12 cellular contexts compared by ENCODE assay signal in the genomic region with DNA sequence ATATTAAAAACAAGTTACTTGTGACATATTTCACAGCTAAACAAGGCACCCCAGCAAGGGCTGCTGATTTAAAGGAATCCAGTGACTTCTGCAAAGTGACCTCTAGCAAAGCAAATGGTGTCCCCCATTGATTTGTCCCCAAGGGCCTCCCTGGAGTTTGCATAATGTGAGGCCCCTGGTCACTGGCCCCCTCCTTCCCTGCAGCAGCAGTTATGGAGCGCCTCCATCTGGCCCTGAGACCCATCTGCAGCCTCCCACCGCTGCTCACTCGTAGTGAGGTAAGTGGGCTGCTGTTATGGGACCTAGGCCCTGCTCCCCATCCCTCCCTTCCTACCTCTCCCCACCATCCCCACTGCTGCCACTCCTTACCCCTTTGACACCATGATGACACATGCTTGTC. TPM values are rescaled to one million over a fixed set of nuclear protein-coding genes. Genes with fewer than 3 reads are reported as not detected.
DNase-seq lines count a peak whose midpoint lies in the region; ATAC-seq and TF ChIP-seq lines count a peak whose summit lies in the region.
"Had no signal": no experiment of that assay in that cellular context is flagged by ENCODE, and none has a peak within 500 bp of the region (broad histone marks: within the 10 kb centered on the region; RNA-seq: fewer than 3 reads in every experiment).

No MANE protein-coding gene starts in this region.

- no peak overlapping the region for H3K14ac ChIP-seq in neuronal stem cell (ENCODE audit: low read length)

- H2BK120ac ChIP-seq in neuronal stem cell (ENCODE audit: low read depth, low read length), result no peak overlapping the region

- CTCF ChIA-PET in SK-N-SH (lab: Yijun Ruan, JAX), result interaction anchor here (0.8 to 5.2 kb wide), 5 partner anchors 39 to 502 kb away, joined by 3 to 74 read pairs (median 3); a partner anchor contains a TSS

- H3K23ac ChIP-seq in neuronal stem cell (ENCODE audit: low read depth, low read length, poor library complexity), result no peak overlapping the region

- H2BK5ac ChIP-seq in neuronal stem cell (ENCODE audit: low read length), result no peak overlapping the region

- no peak overlapping the region for H4K8ac ChIP-seq in neuronal stem cell (ENCODE audit: low read depth, low read length)

- H2AFZ ChIP-seq in SK-N-SH (ENCODE audit: low read depth) (no peak overlapping the region), KMS-11 (ENCODE audit: low read depth) (no peak overlapping the region), neuronal stem cell (ENCODE audit: low read length) (no peak overlapping the region)

- H3K4ac ChIP-seq in neuronal stem cell (ENCODE audit: low read length), result no peak overlapping the region

- H3K27ac Mint-ChIP-seq in central memory CD8-positive, alpha-beta T cell (ENCODE audit: low read depth), result peak overlapping the region; percentile 22
- H3K27ac Mint-ChIP-seq in osteocyte (ENCODE audit: unreplicated experiment), result no peak overlapping the region

- H3K9me3 ChIP-seq in SK-N-SH (no peaks in the 10 kb centered on the region), neuronal stem cell (replicated peaks in 1 of 2; ENCODE audit: control insufficient read depth in 2 of 2, insufficient read depth in 1 of 2, low read depth in 1 of 2, low read length in 2 of 2) (no peaks in the 10 kb centered on the region)
- H3K9me3 ChIP-seq: adrenal gland had no signal

- H2BK12ac ChIP-seq in neuronal stem cell (ENCODE audit: low read length), result no peak overlapping the region

- no peak for TF ChIP-seq EP300 in SK-N-SH (IDR thresholded peaks at IDR 0.05; ENCODE audit: borderline replicate concordance in 1 of 2, low read depth in 1 of 2, low read length in 1 of 2)

- H3K79me2 ChIP-seq in SK-N-SH (ENCODE audit: insufficient read depth) (no peaks in the 10 kb centered on the region), KMS-11 (ENCODE audit: insufficient read depth, low read depth) (no peaks in the 10 kb centered on the region)

- H3K36me3 ChIP-seq in SK-N-SH (replicated peaks in 1 of 2; ENCODE audit: control insufficient read depth in 1 of 2, insufficient read depth in 2 of 2, low read length in 1 of 2), result no peaks in the 10 kb centered on the region
- no peaks in the 10 kb centered on the region for H3K36me3 ChIP-seq in KMS-11 (ENCODE audit: insufficient read depth)
- H3K36me3 ChIP-seq in neuronal stem cell (replicated peaks in 1 of 2; ENCODE audit: control insufficient read depth in 2 of 2, insufficient read depth in 2 of 2, low read length in 2 of 2), result no peaks in the 10 kb centered on the region
- H3K36me3 ChIP-seq: adrenal gland had no signal

- peaks cover 34% of the 10 kb centered on the region for H3K4me1 Mint-ChIP-seq in central memory CD8-positive, alpha-beta T cell
- peaks cover 13% of the 10 kb centered on the region for H3K4me1 Mint-ChIP-seq in osteocyte (ENCODE audit: unreplicated experiment)

- DNase-seq in SK-N-SH (no peak), osteocyte (ENCODE audit: extremely low spot score, unreplicated experiment) (no peak), neuronal stem cell (ENCODE audit: low spot score) (no peak), activated gamma-delta T cell treated with Interleukin-2 at 50 U/mL for 16 hours (no peak), cardiac septum (ENCODE audit: low spot score) (no peak)
- no peak for DNase-seq in central memory CD8-positive, alpha-beta T cell (ENCODE audit: low spot score in 2 of 2)
- DNase-seq: adrenal gland, GDM1, NCI-H187 treated with DMSO at 0.1 percent for 48 hours, T-helper 9 cell had no signal

- H3K4me1 ChIP-seq in SK-N-SH (ENCODE audit: control insufficient read depth in 1 of 2, insufficient read depth in 2 of 2, low read depth in 1 of 2, low read length in 1 of 2), result peaks cover 3 to 16% of the 10 kb centered on the region in 2 experiments; a peak in 1 of 4 replicates
- peaks cover 23% of the 10 kb centered on the region for H3K4me1 ChIP-seq in KMS-11 (ENCODE audit: low read depth, poor library complexity, severe bottlenecking)
- no peaks in the 10 kb centered on the region for H3K4me1 ChIP-seq in neuronal stem cell (ENCODE audit: control insufficient read depth in 2 of 2, insufficient read depth in 1 of 2, low read depth in 1 of 2, low read length in 2 of 2)

- WGBS in SK-N-SH (ENCODE audit: low lambda C conversion rate), result 82% methylated on average over 3 of the region's 3 CpGs
- no CpG with 5 or more reads among the region's 3 CpGs for WGBS in neuronal stem cell (ENCODE audit: extremely low coverage in 2 of 2, insufficient read length in 2 of 2, insufficient replicate concordance in 1 of 2), 2 donors

- peaks cover 25% of the 10 kb centered on the region for H3K36me3 Mint-ChIP-seq in central memory CD8-positive, alpha-beta T cell (ENCODE audit: insufficient read depth)
- no peaks in the 10 kb centered on the region for H3K36me3 Mint-ChIP-seq in osteocyte (ENCODE audit: unreplicated experiment)

- H3K9ac ChIP-seq in SK-N-SH (no peak overlapping the region), KMS-11 (no peak overlapping the region), neuronal stem cell (ENCODE audit: low read depth, low read length, poor library complexity) (no peak overlapping the region)

- peak; percentile 35 for TF ChIP-seq CTCF in SK-N-SH (IDR thresholded peaks at IDR 0.05)
- 0 out of 2 replicates have a peak, but pooled peaks have one; percentile 41 for TF ChIP-seq CTCF in KMS-11 (conservative IDR thresholded peaks at IDR 0.05; ENCODE audit: low read depth, low read length)
- peak; percentile 10 for TF ChIP-seq CTCF in osteocyte (IDR thresholded peaks at IDR 0.05)

- peak; percentile 32 for TF ChIP-seq RAD21 in SK-N-SH (IDR thresholded peaks at IDR 0.05; ENCODE audit: low read length)

- no peak overlapping the region for H3K4me3 ChIP-seq in SK-N-SH (ENCODE audit: low read depth in 2 of 2, low read length in 1 of 2)
- H3K4me3 ChIP-seq in KMS-11 (IDR thresholded peaks at IDR 0.05; ENCODE audit: insufficient read depth, low read depth, low read length), result no peak overlapping the region
- no peak overlapping the region for H3K4me3 ChIP-seq in neuronal stem cell (ENCODE audit: low read length in 2 of 2)
- H3K4me3 ChIP-seq: adrenal gland had no signal

- H3K4me3 Mint-ChIP-seq in central memory CD8-positive, alpha-beta T cell, result no peak overlapping the region
- H3K4me3 Mint-ChIP-seq in osteocyte (ENCODE audit: unreplicated experiment), result no peak overlapping the region

- H3K27me3 ChIP-seq in SK-N-SH (ENCODE audit: insufficient read depth) (no peaks in the 10 kb centered on the region), KMS-11 (ENCODE audit: insufficient read depth, low read depth) (no peaks in the 10 kb centered on the region), neuronal stem cell (ENCODE audit: control insufficient read depth in 3 of 3, insufficient read depth in 3 of 3, low read depth in 1 of 3, low read length in 3 of 3) (peaks cover 0 to 12% (median 6%) of the 10 kb centered on the region in 3 experiments)
- H3K27me3 ChIP-seq: adrenal gland had no signal

- no peak overlapping the region for H4K91ac ChIP-seq in neuronal stem cell (ENCODE audit: low read depth, low read length, poor library complexity)

- intact Hi-C loops in cardiac septum (cut with DNase I), result loop anchor here (5.0 kb wide), 2 partner anchors 84 to 109 kb away; no protein-coding TSS in a partner anchor

- POLR2A ChIA-PET in SK-N-SH (lab: Yijun Ruan, JAX), result no interaction called here

- H3K79me1 ChIP-seq in neuronal stem cell (ENCODE audit: low read depth, low read length), result no peaks in the 10 kb centered on the region

- no peak overlapping the region for H2AK5ac ChIP-seq in neuronal stem cell (ENCODE audit: low read depth, low read length)

- H3K18ac ChIP-seq in neuronal stem cell (ENCODE audit: low read length), result no peak overlapping the region

- H3K27me3 Mint-ChIP-seq in central memory CD8-positive, alpha-beta T cell, result no peaks in the 10 kb centered on the region
- H3K27me3 Mint-ChIP-seq in osteocyte (ENCODE audit: unreplicated experiment), result peaks cover 3% of the 10 kb centered on the region

- H3K4me2 ChIP-seq in SK-N-SH, result no peak overlapping the region
- no peak overlapping the region for H3K4me2 ChIP-seq in KMS-11
- H3K4me2 ChIP-seq in neuronal stem cell (ENCODE audit: insufficient read depth, low read length, poor library complexity, severe bottlenecking), result no peak overlapping the region

- no peak overlapping the region for H2BK15ac ChIP-seq in neuronal stem cell (ENCODE audit: low read length)

- H3F3A ChIP-seq in SK-N-SH (replicated peaks; ENCODE audit: insufficient read depth), result peaks cover 6% of the 10 kb centered on the region

- H4K20me1 ChIP-seq in SK-N-SH (ENCODE audit: insufficient read depth), result no peaks in the 10 kb centered on the region
- H4K20me1 ChIP-seq in KMS-11 (ENCODE audit: insufficient read depth), result no peaks in the 10 kb centered on the region

- no peaks in the 10 kb centered on the region for H3K9me2 ChIP-seq in SK-N-SH

- H3K27ac ChIP-seq in SK-N-SH (ENCODE audit: low read depth in 2 of 2, low read length in 1 of 2), result no peak overlapping the region
- no peak overlapping the region for H3K27ac ChIP-seq in KMS-11
- no peak overlapping the region for H3K27ac ChIP-seq in neuronal stem cell (replicated peaks; ENCODE audit: low read length)
- H3K27ac ChIP-seq: adrenal gland had no signal

- H3K9me3 Mint-ChIP-seq in central memory CD8-positive, alpha-beta T cell, result no peaks in the 10 kb centered on the region
- H3K9me3 Mint-ChIP-seq in osteocyte (ENCODE audit: unreplicated experiment), result no peaks in the 10 kb centered on the region

- ATAC-seq in SK-N-SH treated with all-trans-retinoic acid at 6 μM for 48 hours, result no peak
- ATAC-seq in central memory CD8-positive, alpha-beta T cell (replicated peaks; ENCODE audit: extremely low read depth, poor library complexity, severe bottlenecking), result no peak

TF ChIP-seq in SK-N-SH, 30 proteins besides CTCF, POLR2A, EP300 and RAD21 (continues in another document):
- TF ChIP-seq GABPA (IDR thresholded peaks at IDR 0.05; ENCODE audit: low read depth), result no peak

RNA-seq across cellular contexts. Expression of a gene that starts 19.6 kb away (rescaled TPM):
- 8.0 and 10.4 TPM in 2 replicates for polyA plus RNA-seq in SK-N-SH (2012; rRNA removed)
- polyA plus RNA-seq in SK-N-SH (2012; cell fraction: cytosol; rRNA removed), result 3.8 and 5.6 TPM in 2 replicates
- polyA plus RNA-seq in SK-N-SH (2012; cell fraction: nucleus; rRNA removed), result 35.2 and 38.2 TPM in 2 replicates
- total RNA-seq in osteocyte (23.8 and 26.8 TPM in 2 replicates), cardiac septum (16.2 TPM)
- 6.4 TPM for polyA plus RNA-seq in neuronal stem cell (2013, experiment 1 of 2)
- polyA plus RNA-seq in neuronal stem cell (2013, experiment 2 of 2), result 7.4 TPM

RNA-seq across cellular contexts. Expression of a gene that starts 24.2 kb away (rescaled TPM):
- not detected in 2 replicates for polyA plus RNA-seq in SK-N-SH (2012; rRNA removed)
- not detected in 2 replicates for polyA plus RNA-seq in SK-N-SH (2012; cell fraction: cytosol; rRNA removed)
- not detected in 2 replicates for polyA plus RNA-seq in SK-N-SH (2012; cell fraction: nucleus; rRNA removed)
- 0.13 TPM in 1 of 2 replicates, not detected in the other for total RNA-seq in osteocyte
- 0.03 TPM for polyA plus RNA-seq in neuronal stem cell (2013, experiment 1 of 2)
- polyA plus RNA-seq in neuronal stem cell (2013, experiment 2 of 2), result 0.01 TPM
- not detected for total RNA-seq in cardiac septum
- total RNA-seq: adrenal gland had no signal
